ENCODE assay signal across 8 cellular contexts in the genomic region with DNA sequence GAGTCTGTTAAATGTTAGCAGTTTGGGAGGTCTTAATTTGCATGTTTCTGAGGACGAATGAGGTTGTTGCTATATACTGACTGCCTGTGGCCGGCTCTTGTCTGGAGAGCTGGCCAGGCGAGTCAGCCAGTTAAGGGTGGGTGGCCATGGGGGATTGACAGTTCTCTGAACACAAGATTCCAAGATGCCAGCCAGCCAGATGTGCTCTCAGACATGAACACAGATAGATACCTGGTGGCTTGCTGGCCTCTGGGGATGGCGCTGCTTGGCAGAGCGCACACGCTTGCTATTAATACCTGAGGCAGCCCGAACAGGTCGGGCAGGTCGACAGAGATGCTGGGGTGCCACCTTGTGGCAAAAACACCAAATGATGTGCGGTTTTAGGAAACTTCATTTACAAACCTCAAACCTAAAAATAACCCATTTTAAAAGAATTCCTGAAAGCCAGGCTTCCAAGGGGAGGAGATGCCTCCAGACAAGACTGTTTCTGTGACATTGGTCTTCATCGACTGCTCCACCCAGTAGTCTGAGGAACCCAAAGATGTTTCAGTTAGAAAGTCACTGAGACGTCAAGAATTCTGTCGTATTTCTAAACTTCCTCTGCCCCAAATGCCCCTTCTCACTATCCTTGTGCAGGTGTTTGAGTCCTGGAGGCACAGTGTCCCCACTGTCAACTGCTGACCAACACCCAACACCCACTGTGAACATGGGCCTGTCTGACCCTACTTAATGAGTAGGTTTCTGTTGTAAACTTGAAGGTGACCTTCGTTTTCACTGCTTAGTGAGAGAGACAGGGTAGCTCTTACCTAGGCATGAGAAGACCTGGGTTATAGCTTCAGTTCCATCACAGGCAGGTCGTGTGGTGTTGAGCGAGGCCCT.
DNase-seq lines count a peak whose midpoint lies in the region; ATAC-seq and TF ChIP-seq lines count a peak whose summit lies in the region.

No MANE protein-coding gene starts in this region.

- no peak overlapping the region for H2BK20ac ChIP-seq in IMR-90 (ENCODE audit: low read depth, low read length)

- TF ChIP-seq CTCF in C4-2B (conservative IDR thresholded peaks at IDR 0.05) (peak; percentile 91), IMR-90 (conservative IDR thresholded peaks at IDR 0.05; ENCODE audit: low read depth, low read length) (peak; percentile 79), adrenal gland (IDR thresholded peaks at IDR 0.05) (peak; percentile 34 to 77 (median 68))

- H3K9me1 ChIP-seq in IMR-90 (ENCODE audit: insufficient read depth, low read length): no peaks in the 10 kb centered on the region

- peak; percentile 89 for TF ChIP-seq RAD21 in IMR-90 (IDR thresholded peaks at IDR 0.05; ENCODE audit: low read length)

- ATAC-seq in IMR-90 (ENCODE audit: low read depth) (peak; percentile 72), HG02763 (IDR thresholded peaks at IDR 0.05; ENCODE audit: unreplicated experiment) (no peak)

- no peak overlapping the region for H2BK15ac ChIP-seq in IMR-90 (ENCODE audit: low read depth, low read length)

- H2AFZ ChIP-seq in IMR-90 (replicated peaks; ENCODE audit: low read length, poor library complexity): peak overlapping the region; percentile 46

- DNase-seq in GM19238 (ENCODE audit: insufficient read length, low spot score): peak; percentile 48
- peak; percentile 68 for DNase-seq in IMR-90
- DNase-seq in T follicular helper cell (ENCODE audit: low read depth): peak; percentile 56
- DNase-seq in adrenal gland: peak; percentile 53 to 87 (median 75)
- peak; percentile 25 for DNase-seq in iPS DF 19.7 (ENCODE audit: low read depth, low spot score)
- peak; percentile 43 to 66 for DNase-seq in stimulated activated CD4-positive, alpha-beta T cell treated with anti-CD3 and anti-CD28 coated beads, Interleukin-12 subunit alpha, Interleukin-12 subunit beta, amount 100 ng/mL, for 24 hours (ENCODE audit: low read depth in 2 of 2)

- H2BK120ac ChIP-seq in IMR-90 (ENCODE audit: low read depth, low read length): no peak overlapping the region

- H3K9me3 ChIP-seq in IMR-90 (ENCODE audit: control insufficient read depth, insufficient read depth, low read length) (no peaks in the 10 kb centered on the region), adrenal gland (replicated peaks in 1 of 3) (no peaks in the 10 kb centered on the region)

- in situ Hi-C loops in IMR-90 (cut with MboI; ENCODE audit: low sequenced_read_pairs): loop anchor here (5.0 to 10.0 kb wide), 2 partner anchors 237 to 335 kb away; no protein-coding TSS in a partner anchor

- no peak overlapping the region for H3K4me2 ChIP-seq in IMR-90 (ENCODE audit: low read depth, low read length)

- H3K27me3 ChIP-seq in IMR-90 (ENCODE audit: control insufficient read depth, insufficient read depth, low read length) (no peaks in the 10 kb centered on the region), adrenal gland (no peaks in the 10 kb centered on the region)

- no peak overlapping the region for H4K5ac ChIP-seq in IMR-90 (ENCODE audit: low read depth, low read length)

- TF ChIP-seq POLR2A in IMR-90 (IDR thresholded peaks at IDR 0.05; ENCODE audit: low read depth, low read length) (no peak), adrenal gland (IDR thresholded peaks at IDR 0.05) (no peak)

- H3K4ac ChIP-seq in IMR-90 (ENCODE audit: low read depth, low read length): 0 out of 2 replicates have a peak overlapping the region, but pooled peaks have one; percentile 0

- peaks cover 8 to 35% of the 10 kb centered on the region in 2 experiments; a peak in 3 of 4 replicates for H3K79me1 ChIP-seq in IMR-90 (ENCODE audit: low read depth in 1 of 2, low read length in 2 of 2)

- H3K56ac ChIP-seq in IMR-90 (ENCODE audit: extremely low read depth, insufficient read depth, low read length): no peak overlapping the region

- no peak overlapping the region for H3K9ac ChIP-seq in IMR-90 (ENCODE audit: low read depth, low read length)

- H3K18ac ChIP-seq in IMR-90 (ENCODE audit: low read depth, low read length): no peak overlapping the region

- H4K20me1 ChIP-seq in IMR-90 (ENCODE audit: insufficient read depth, low read length): 0 out of 2 replicates have a peak, but pooled peaks cover 5% of the 10 kb centered on the region

- 68% methylated on average over 8 of the region's 16 CpGs; no CpG with 5 or more reads in 1 of the 2 experiments for WGBS in IMR-90 (ENCODE audit: extremely low coverage in 2 of 2, insufficient read length in 1 of 2), 2 experiments
- 37 to 46% (median 41%) methylated on average over 14 to 16 of the region's 16 CpGs for WGBS in adrenal gland, 4 donors

- H3K4me1 ChIP-seq in IMR-90 (ENCODE audit: control insufficient read depth, insufficient read depth, low read length) (peaks cover 4% of the 10 kb centered on the region; the same call in 1 of the 2 replicates), adrenal gland (replicated peaks in 1 of 2) (no peaks in the 10 kb centered on the region)

- H3K14ac ChIP-seq in IMR-90 (replicated peaks; ENCODE audit: low read depth, low read length): no peak overlapping the region

- no peak overlapping the region for H4K8ac ChIP-seq in IMR-90 (ENCODE audit: low read depth in 2 of 2, low read length in 2 of 2)

- H3K4me3 ChIP-seq in IMR-90 (ENCODE audit: insufficient read depth, low read depth, low read length) (no peak overlapping the region), adrenal gland (no peak overlapping the region)

- no peak overlapping the region for H2AK9ac ChIP-seq in IMR-90 (replicated peaks; ENCODE audit: low read depth, low read length, poor library complexity)

- no TSS peak for BruUV-seq in IMR-90 (replicated peaks; lab: Mats Ljungman, UMichigan)

- CTCF ChIA-PET in IMR-90 (lab: Yijun Ruan, JAX): interaction anchor here (0.5 to 1.3 kb wide), 3 partner anchors 140 to 153 kb away, joined by 3 to 7 read pairs (median 6); no protein-coding TSS in a partner anchor

- no peak overlapping the region for H2BK5ac ChIP-seq in IMR-90 (ENCODE audit: low read depth, low read length, poor library complexity, severe bottlenecking)

- H4K91ac ChIP-seq in IMR-90 (ENCODE audit: insufficient read depth, low read depth, low read length): no peak overlapping the region

- H3K36me3 ChIP-seq in IMR-90 (ENCODE audit: control insufficient read depth, insufficient read depth, low read length): peaks cover 19% of the 10 kb centered on the region
- H3K36me3 ChIP-seq in adrenal gland (replicated peaks in 1 of 2): peaks cover 0 to 8% of the 10 kb centered on the region in 2 donors

- H2AK5ac ChIP-seq in IMR-90 (ENCODE audit: low read depth, low read length): peak overlapping the region; percentile 28; the same call in 1 of the 2 replicates

- H3K23ac ChIP-seq in IMR-90 (ENCODE audit: low read depth, low read length): no peak overlapping the region

- POLR2A ChIA-PET in IMR-90 (lab: Charles Lee; ENCODE audit: unreplicated experiment): no interaction called here

- intact Hi-C loops in IMR-90 (cut with micrococcal nuclease) (loop anchor here (1.0 to 2.0 kb wide), 4 partner anchors 152 to 340 kb away; no protein-coding TSS in a partner anchor), adrenal gland (cut with DNase I) (loop anchor here (5.0 to 10.0 kb wide), 5 partner anchors 152 to 345 kb away; a partner anchor contains a TSS)

- H3K27ac ChIP-seq in C4-2B: no peak overlapping the region
- H3K27ac ChIP-seq in IMR-90 (ENCODE audit: insufficient read depth, low read length): no peak overlapping the region
- H3K27ac ChIP-seq in adrenal gland: no peak overlapping the region

- dilution Hi-C loops in IMR-90 (cut with HindIII; ENCODE audit: low sequenced_read_pairs, unreplicated experiment): no loop called here

TF ChIP-seq in IMR-90, 13 proteins besides CTCF, POLR2A, EP300 and RAD21:
- TF ChIP-seq BHLHE40 (IDR thresholded peaks at IDR 0.05; ENCODE audit: low read depth, low read length): no peak
- peak; percentile 96 for TF ChIP-seq SMC3 (IDR thresholded peaks at IDR 0.05; ENCODE audit: low read depth, low read length)

Comparison
In these comparisons a context has a peak if more than half of its experiments do, and no peak if none do; other contexts are left out.
1. DNase-seq: peak in every context shown above with its lines; median percentile 75 in adrenal gland; 68 in IMR-90; 56 in T follicular helper cell; 54 in stimulated activated CD4-positive, alpha-beta T cell treated with anti-CD3 and anti-CD28 coated beads, Interleukin-12 subunit alpha, Interleukin-12 subunit beta, amount 100 ng/mL, for 24 hours; 48 in GM19238; 25 in iPS DF 19.7.